ENCODE assay signal across 8 cellular contexts in the genomic region with DNA sequence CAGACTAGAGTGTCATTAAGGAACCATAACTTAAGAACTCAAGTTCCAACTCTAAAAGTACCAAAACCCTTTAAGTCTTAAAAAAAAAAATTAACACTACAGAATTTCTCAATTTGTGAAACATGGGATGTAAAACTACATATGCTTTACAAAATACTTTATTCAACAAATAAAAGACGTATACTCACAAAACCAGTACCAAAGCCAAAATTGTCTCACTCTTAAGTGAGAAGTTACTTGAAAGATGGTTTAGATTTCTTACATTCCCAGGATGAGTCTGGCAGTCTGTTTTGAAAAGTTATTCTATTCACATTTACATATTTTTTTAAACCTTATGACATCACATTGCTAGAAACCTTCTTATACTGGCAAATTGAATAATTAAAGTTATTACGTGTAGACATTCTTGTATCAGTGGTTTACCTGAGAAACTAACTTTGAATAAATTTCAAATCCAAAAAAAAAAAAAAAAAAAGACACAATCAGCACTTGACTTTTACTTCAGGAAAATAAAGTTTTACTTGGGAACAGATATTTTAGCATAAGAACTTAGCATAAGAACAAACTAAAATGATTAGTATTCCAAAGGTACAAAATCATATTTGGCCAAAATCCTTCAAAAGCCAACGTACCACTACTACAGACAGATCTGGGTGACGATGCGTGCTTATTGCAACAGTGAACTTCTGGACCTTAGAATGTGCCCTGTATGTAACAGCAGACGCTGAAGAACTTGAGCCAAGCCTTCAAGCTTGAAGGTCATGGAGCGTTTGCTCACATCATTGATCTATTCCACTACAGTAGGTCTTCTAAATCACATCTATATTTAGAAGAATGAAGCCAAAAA. TPM values are rescaled to one million over a fixed set of nuclear protein-coding genes. Genes with fewer than 3 reads are reported as not detected.
DNase-seq lines count a peak whose midpoint lies in the region; ATAC-seq and TF ChIP-seq lines count a peak whose summit lies in the region.

No MANE protein-coding gene starts in this region.

- H3K36me3 ChIP-seq in HCT116 (ENCODE audit: control insufficient read depth in 1 of 2, insufficient read depth in 2 of 2, low read length in 2 of 2): no peaks in the 10 kb centered on the region
- no peaks in the 10 kb centered on the region for H3K36me3 ChIP-seq in adrenal gland (replicated peaks in 1 of 2)
- H3K36me3 ChIP-seq in stomach smooth muscle (ENCODE audit: control insufficient read depth in 2 of 2, insufficient read depth in 2 of 2, low read length in 2 of 2): no peaks in the 10 kb centered on the region

- 6 to 17% (median 13%) methylated on average over 7 of the region's 7 CpGs for WGBS in adrenal gland, 4 donors

- POLR2A ChIA-PET in AG04449 (lab: Yijun Ruan, JAX) (no interaction called here), HCT116 (lab: Charles Lee) (no interaction called here)

- H3K9me3 ChIP-seq in HCT116 (ENCODE audit: control insufficient read depth in 1 of 2, insufficient read depth in 1 of 2, low read depth in 1 of 2, low read length in 2 of 2): no peaks in the 10 kb centered on the region
- H3K9me3 ChIP-seq in adrenal gland (replicated peaks in 1 of 3): no peaks in the 10 kb centered on the region
- no peaks in the 10 kb centered on the region for H3K9me3 ChIP-seq in stomach smooth muscle (ENCODE audit: control insufficient read depth in 2 of 2, low read length in 2 of 2)

- H2AFZ ChIP-seq in HCT116 (ENCODE audit: low read depth, low read length, poor library complexity, severe bottlenecking): no peak overlapping the region

- TF ChIP-seq POLR2A in HCT116 (IDR thresholded peaks at IDR 0.05; ENCODE audit: borderline replicate concordance, extremely low read depth, insufficient read depth, insufficient read length): no peak
- TF ChIP-seq POLR2A in adrenal gland (IDR thresholded peaks at IDR 0.05): peak in 1 of 2 donors; percentile 65

- H3K4me3 ChIP-seq in AG04449 (ENCODE audit: low read depth, low read length) (peak overlapping the region; percentile 76), HCT116 (replicated peaks in 1 of 2; ENCODE audit: low read depth in 1 of 2, low read length in 2 of 2) (peak overlapping the region; percentile 75), adrenal gland (peak overlapping the region in 2 of 4 donors; percentile 95 to 96), iPS-11a (ENCODE audit: low read depth, low read length) (peak overlapping the region; percentile 81), stomach smooth muscle (ENCODE audit: low read length in 2 of 2) (peak overlapping the region; percentile 79 to 82)

- RAD21 ChIA-PET in HCT116 (lab: Charles Lee; ENCODE audit: low non-redundant PET in 1 of 2, low total read pairs in 2 of 2, uncharacterized antibody in 2 of 2, unreplicated experiment in 2 of 2): no interaction called here

- intact Hi-C loops in HCT116 (cut with micrococcal nuclease): loop anchor here (5.0 kb wide), 4 partner anchors 42 to 117 kb away; no protein-coding TSS in a partner anchor
- intact Hi-C loops in adrenal gland (cut with DNase I): loop anchor here in 1 of 2 donors (10.0 kb wide), 1 partner anchor 119 kb away; no protein-coding TSS in a partner anchor

- H3K79me2 ChIP-seq in HCT116 (ENCODE audit: insufficient read depth, low read length): peaks cover 70% of the 10 kb centered on the region

- no peak for ATAC-seq in HCT116

- H3K9ac ChIP-seq in HCT116 (ENCODE audit: low read length): peak overlapping the region; percentile 80
- peak overlapping the region; percentile 24 to 48 for H3K9ac ChIP-seq in stomach smooth muscle (ENCODE audit: low read length in 2 of 2)

- H3K27me3 ChIP-seq in HCT116 (ENCODE audit: insufficient read depth, low read length) (no peaks in the 10 kb centered on the region), adrenal gland (no peaks in the 10 kb centered on the region), stomach smooth muscle (ENCODE audit: control insufficient read depth in 1 of 2, insufficient read depth in 2 of 2, low read length in 2 of 2) (no peaks in the 10 kb centered on the region)

- TF ChIP-seq CTCF in AG04449 (IDR thresholded peaks at IDR 0.05; ENCODE audit: insufficient read depth, low read length, missing control alignments) (no peak), HCT116 (IDR thresholded peaks at IDR 0.05 in 2 of 3, conservative IDR thresholded peaks at IDR 0.05 in 1 of 3; ENCODE audit: borderline replicate concordance in 1 of 3, insufficient read depth in 1 of 3, low read depth in 2 of 3, low read length in 2 of 3) (no peak), adrenal gland (IDR thresholded peaks at IDR 0.05) (no peak)

- H3K9me2 ChIP-seq in HCT116 (ENCODE audit: insufficient read depth): no peaks in the 10 kb centered on the region

- H3K27ac ChIP-seq in HCT116 (ENCODE audit: low read depth, low read length) (peak overlapping the region; percentile 83; the same call in 1 of the 2 replicates), adrenal gland (peak overlapping the region in 3 of 5 donors; percentile 2 to 97 (median 18)), stomach smooth muscle (ENCODE audit: low read length) (no peak overlapping the region)

- peak overlapping the region; percentile 88 for H3K4me2 ChIP-seq in HCT116 (ENCODE audit: low read length)

- no TSS peak for BruUV-seq in HCT116 (replicated peaks; lab: Mats Ljungman, UMichigan)

- CTCF ChIA-PET in AG04449 (lab: Yijun Ruan, JAX) (interaction anchor here (0.8 kb wide), 2 partner anchors 177 to 184 kb away, joined by 3 read pairs; no protein-coding TSS in a partner anchor), HCT116 (lab: Charles Lee) (no interaction called here)

- DNase-seq in AG04449 (ENCODE audit: low read depth, low spot score): no peak
- DNase-seq in HCT116 (ENCODE audit: low read depth, low spot score): no peak
- DNase-seq in adrenal gland: peak; percentile 51 to 88 (median 69)
- DNase-seq in stimulated activated CD4-positive, alpha-beta T cell treated with anti-CD3 and anti-CD28 coated beads, Interleukin-12 subunit alpha, Interleukin-12 subunit beta, amount 100 ng/mL, for 4 hours: no peak
- no peak for DNase-seq in stimulated activated CD4-positive, alpha-beta T cell treated with anti-CD3 and anti-CD28 coated beads, Interleukin-2, amount 100 ng/mL, for 48 hours
- DNase-seq in activated CD4-positive, alpha-beta T cell treated with anti-CD3 and anti-CD28 coated beads, Interleukin-2, amount 50 U/mL, for 4 hours: no peak

- H4K20me1 ChIP-seq in HCT116 (ENCODE audit: insufficient read depth): peaks cover 4% of the 10 kb centered on the region; the same call in 1 of the 2 replicates

- H3K4me1 ChIP-seq in HCT116 (ENCODE audit: control insufficient read depth in 1 of 2, insufficient read depth in 2 of 2, low read length in 2 of 2) (peaks cover 7 to 38% of the 10 kb centered on the region in 2 experiments), adrenal gland (replicated peaks in 1 of 2) (peaks cover 6 to 13% of the 10 kb centered on the region in 2 donors), stomach smooth muscle (ENCODE audit: control insufficient read depth, insufficient read depth, low read length) (peaks cover 6% of the 10 kb centered on the region)

- TF ChIP-seq RAD21 in HCT116 (IDR thresholded peaks at IDR 0.05; ENCODE audit: low read depth): no peak

TF ChIP-seq in HCT116, 20 proteins besides CTCF, POLR2A, EP300 and RAD21:
- TF ChIP-seq MAX (IDR thresholded peaks at IDR 0.05) (no peak), ATF3 (IDR thresholded peaks at IDR 0.05) (no peak), CBX3 (IDR thresholded peaks at IDR 0.05; ENCODE audit: low read depth) (0 out of 2 replicates have a peak, but pooled peaks have one; percentile 13), EGR1 (IDR thresholded peaks at IDR 0.05; ENCODE audit: low read depth) (no peak), ZBTB33 (IDR thresholded peaks at IDR 0.05; ENCODE audit: extremely low read depth, insufficient replicate concordance, low read length) (no peak), POLR2AphosphoS5 (IDR thresholded peaks at IDR 0.05; ENCODE audit: low read depth, low read length) (no peak)

RNA-seq across cellular contexts. Expression of gene CDC42BPA, which starts 2.6 kb away (rescaled TPM):
- total RNA-seq in HCT116 (2021; ENCODE audit: unreplicated experiment) (44.0 TPM), adrenal gland (10 to 100 TPM; 32.8 to 73.8 (median 42.6) TPM)
- 12.8 and 15.7 TPM in 2 replicates for polyA plus RNA-seq in HCT116 (2012)
- polyA plus RNA-seq in adrenal gland: 10 to 100 TPM in 2 of 3 donors, 1 to 10 TPM in 1; 7.4 to 21.7 (median 14.1) TPM

Comparison
In these comparisons a context has a peak if more than half of its experiments do, and no peak if none do; other contexts are left out.
1. DNase-seq: peak in adrenal gland (7 of 7); none in AG04449 (single experiment), HCT116 (single experiment), stimulated activated CD4-positive, alpha-beta T cell treated with anti-CD3 and anti-CD28 coated beads, Interleukin-12 subunit alpha, Interleukin-12 subunit beta, amount 100 ng/mL, for 4 hours (single experiment), stimulated activated CD4-positive, alpha-beta T cell treated with anti-CD3 and anti-CD28 coated beads, Interleukin-2, amount 100 ng/mL, for 48 hours (0 of 2) and activated CD4-positive, alpha-beta T cell treated with anti-CD3 and anti-CD28 coated beads, Interleukin-2, amount 50 U/mL, for 4 hours (0 of 2).